In the genomic region with DNA sequence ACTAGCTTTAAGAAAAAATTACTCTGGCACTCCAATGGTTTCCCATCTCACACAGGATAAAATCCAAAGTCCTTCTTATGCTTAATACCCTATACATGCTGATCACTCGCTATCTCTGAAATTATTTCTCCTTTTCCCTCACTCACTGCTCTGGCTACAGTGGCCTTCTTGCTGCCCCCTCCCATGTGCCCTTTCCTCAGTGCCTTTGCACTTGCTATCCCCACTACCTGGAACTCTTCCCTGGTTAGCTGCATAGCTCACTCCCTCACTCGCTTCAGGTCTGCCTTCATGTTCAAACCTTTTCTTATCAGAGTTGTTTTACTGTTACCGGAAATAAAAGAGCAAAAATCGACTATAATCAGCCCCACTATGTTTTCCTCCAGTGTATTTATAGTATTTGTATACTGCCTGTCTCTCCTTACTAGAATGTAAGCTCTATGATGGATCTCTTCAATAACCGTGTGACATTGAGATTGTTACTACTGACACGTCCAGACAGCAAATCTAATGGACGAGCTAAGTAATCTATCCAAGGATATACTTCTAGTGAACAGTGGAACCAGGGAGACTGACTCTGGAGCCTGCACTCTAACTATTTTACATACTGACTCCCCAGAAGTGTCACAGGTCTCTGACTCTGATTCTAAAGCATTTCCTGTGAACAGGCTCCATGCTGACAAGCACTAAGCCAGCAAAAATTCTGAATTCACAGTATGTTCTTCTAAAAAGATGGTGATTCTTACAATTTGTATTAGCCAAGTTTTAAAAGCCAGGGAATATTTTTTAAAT, we compare ENCODE assay signal across 9 cellular contexts. TPM values are rescaled to one million over a fixed set of nuclear protein-coding genes. Genes with fewer than 3 reads are reported as not detected.
DNase-seq lines count a peak whose midpoint lies in the region; ATAC-seq, FAIRE-seq and TF ChIP-seq lines count a peak whose summit lies in the region.
"Had no signal": no experiment of that assay in that cellular context is flagged by ENCODE, and none has a peak within 500 bp of the region (broad histone marks: within the 10 kb centered on the region; RNA-seq: fewer than 3 reads in every experiment).

No MANE protein-coding gene starts in this region.

- no peak overlapping the region for H3K56ac ChIP-seq in mesendoderm (ENCODE audit: low read length)

- H4K5ac ChIP-seq in mesendoderm (ENCODE audit: low read length) = no peak overlapping the region

- no peak overlapping the region for H2BK5ac ChIP-seq in mesendoderm (ENCODE audit: low read length)

- no peaks in the 10 kb centered on the region for H3K4me1 ChIP-seq in mesendoderm (ENCODE audit: control insufficient read depth, low read depth, low read length)
- H3K4me1 ChIP-seq in thyroid gland = peaks cover 19 to 41% of the 10 kb centered on the region in 2 donors

- no peaks in the 10 kb centered on the region for H3K27me3 Mint-ChIP-seq in activated CD4-positive, alpha-beta memory T cell treated with anti-CD3 and anti-CD28 coated beads for 36 hours

- no peaks in the 10 kb centered on the region for H3K36me3 Mint-ChIP-seq in activated CD4-positive, alpha-beta memory T cell treated with anti-CD3 and anti-CD28 coated beads for 36 hours

- TF ChIP-seq CTCF in cardiac fibroblast (IDR thresholded peaks at IDR 0.05; ENCODE audit: low read depth, low read length) = no peak
- TF ChIP-seq CTCF in thyroid gland (IDR thresholded peaks at IDR 0.05) = no peak

- H2BK15ac ChIP-seq in mesendoderm (replicated peaks; ENCODE audit: low read depth) = no peak overlapping the region

- no peaks in the 10 kb centered on the region for H3K9me3 ChIP-seq in thyroid gland

- peaks cover 2% of the 10 kb centered on the region for H3K79me2 ChIP-seq in mesendoderm (ENCODE audit: control insufficient read depth, insufficient read depth, low read length)

- H3K27ac Mint-ChIP-seq in activated CD4-positive, alpha-beta memory T cell treated with anti-CD3 and anti-CD28 coated beads for 36 hours = no peak overlapping the region

- H3K27me3 ChIP-seq in mesendoderm (ENCODE audit: insufficient read depth, low read length, poor library complexity) (no peaks in the 10 kb centered on the region), thyroid gland (no peaks in the 10 kb centered on the region)

- POLR2A ChIA-PET in activated CD4-positive, alpha-beta memory T cell treated with anti-CD3 and anti-CD28 coated beads for 36 hours (lab: Charles Lee) = interaction anchor here (1.1 to 1.5 kb wide), 4 partner anchors 11 to 66 kb away, joined by 3 to 6 read pairs (median 4); no protein-coding TSS in a partner anchor

- intact Hi-C loops in activated CD4-positive, alpha-beta memory T cell treated with anti-CD3 and anti-CD28 coated beads for 36 hours (cut with micrococcal nuclease) = loop anchor here (2.0 kb wide), 3 partner anchors 17 to 73 kb away; a partner anchor contains a TSS
- intact Hi-C loops in thyroid gland (cut with DNase I) = no loop called here

- H3K9ac ChIP-seq in mesendoderm (ENCODE audit: low read length) = no peak overlapping the region

- no peaks in the 10 kb centered on the region for H3K36me3 ChIP-seq in mesendoderm (ENCODE audit: control insufficient read depth, insufficient read depth, low read length)
- peaks cover 0 to 3% of the 10 kb centered on the region in 2 donors for H3K36me3 ChIP-seq in thyroid gland

- H2AK5ac ChIP-seq in mesendoderm (ENCODE audit: low read length) = no peak overlapping the region

- no peak overlapping the region for H3K4me3 Mint-ChIP-seq in activated CD4-positive, alpha-beta memory T cell treated with anti-CD3 and anti-CD28 coated beads for 36 hours

- no peak for TF ChIP-seq POLR2A in thyroid gland (IDR thresholded peaks at IDR 0.05)

- CTCF ChIA-PET in activated CD4-positive, alpha-beta memory T cell treated with anti-CD3 and anti-CD28 coated beads for 36 hours (lab: Charles Lee) = interaction anchor here (0.9 to 3.0 kb wide), 7 partner anchors 21 to 141 kb away, joined by 3 to 22 read pairs (median 5); a partner anchor contains a TSS

- no peak overlapping the region for H4K8ac ChIP-seq in mesendoderm (ENCODE audit: low read depth, low read length)

- FAIRE-seq in HTR-8/SVneo (lab: Jason Lieb, UNC) = peak; percentile 76

- no CpG with 5 or more reads among the region's 7 CpGs for WGBS in mesendoderm (ENCODE audit: extremely low coverage, insufficient coverage, low lambda C conversion rate)
- 81 to 83% methylated on average over 7 of the region's 7 CpGs for WGBS in thyroid gland, 2 donors

- H3K4me1 Mint-ChIP-seq in activated CD4-positive, alpha-beta memory T cell treated with anti-CD3 and anti-CD28 coated beads for 36 hours (ENCODE audit: low read depth) = peaks cover 21% of the 10 kb centered on the region

- H3K23ac ChIP-seq in mesendoderm (ENCODE audit: low read length) = no peak overlapping the region

- no peak overlapping the region for H3K4me2 ChIP-seq in mesendoderm (ENCODE audit: low read length)

- peak overlapping the region in 1 of 2 donors; percentile 14 for H3K4me3 ChIP-seq in cardiac fibroblast (replicated peaks in 1 of 2; ENCODE audit: low read depth in 2 of 2, low read length in 2 of 2)
- no peak overlapping the region for H3K4me3 ChIP-seq in mesendoderm (ENCODE audit: low read length)
- H3K4me3 ChIP-seq in thyroid gland (replicated peaks in 1 of 3) = no peak overlapping the region

- peaks cover 2% of the 10 kb centered on the region for H3K79me1 ChIP-seq in mesendoderm (ENCODE audit: low read length)

- H3K27ac ChIP-seq in mesendoderm (ENCODE audit: low read depth, low read length) (no peak overlapping the region), thyroid gland (peak overlapping the region in 1 of 3 donors; percentile 36)

- H3K18ac ChIP-seq in mesendoderm (ENCODE audit: low read length) = no peak overlapping the region

- no peaks in the 10 kb centered on the region for H3K9me3 Mint-ChIP-seq in activated CD4-positive, alpha-beta memory T cell treated with anti-CD3 and anti-CD28 coated beads for 36 hours

- H3K4ac ChIP-seq in mesendoderm (ENCODE audit: low read depth, low read length) = no peak overlapping the region

- no peak overlapping the region for H2BK120ac ChIP-seq in mesendoderm (ENCODE audit: low read depth, low read length)

- no peak for ATAC-seq in GM18511 (IDR thresholded peaks at IDR 0.05; ENCODE audit: unreplicated experiment)

- peak; percentile 71 for DNase-seq in AG20443 (ENCODE audit: low spot score)
- peak; percentile 64 for DNase-seq in HTR-8/SVneo (ENCODE audit: insufficient read length, low spot score)
- DNase-seq in cardiac fibroblast (ENCODE audit: low read depth in 2 of 2) = peak; percentile 70 to 81
- DNase-seq in mesendoderm = peak; percentile 81
- DNase-seq in activated CD4-positive, alpha-beta memory T cell treated with anti-CD3 and anti-CD28 coated beads for 36 hours = no peak
- DNase-seq in SK-N-DZ (ENCODE audit: low spot score) = no peak
- no peak for DNase-seq in thyroid gland
- DNase-seq: GF-D8 had no signal

RNA-seq across cellular contexts. Expression of a gene that starts 25.1 kb away (rescaled TPM):
- 38.7 TPM for polyA plus RNA-seq in mesendoderm (2013, experiment 1 of 2)
- polyA plus RNA-seq in mesendoderm (2013, experiment 2 of 2) = 38.4 TPM
- 100 to 1,000 TPM; 111 to 112 TPM for total RNA-seq in activated CD4-positive, alpha-beta memory T cell treated with anti-CD3 and anti-CD28 coated beads for 36 hours
- polyA plus RNA-seq in SK-N-DZ (2014; cell fraction: cytosol; rRNA removed) = 12.7 and 14.1 TPM in 2 replicates
- 7.2 and 17.9 TPM in 2 replicates for polyA plus RNA-seq in SK-N-DZ (2014; cell fraction: nucleus; rRNA removed)
- total RNA-seq in thyroid gland = 100 to 1,000 TPM; 239 to 600 (median 253) TPM

Comparison
In these comparisons a context has a peak if more than half of its experiments do, and no peak if none do; other contexts are left out.
1. DNase-seq: peak in AG20443 (single experiment), HTR-8/SVneo (single experiment), cardiac fibroblast (2 of 2) and mesendoderm (single experiment); none in activated CD4-positive, alpha-beta memory T cell treated with anti-CD3 and anti-CD28 coated beads for 36 hours (single experiment), SK-N-DZ (single experiment) and thyroid gland (0 of 2).